ENCODE assay signal across 14 cellular contexts in the genomic region with DNA sequence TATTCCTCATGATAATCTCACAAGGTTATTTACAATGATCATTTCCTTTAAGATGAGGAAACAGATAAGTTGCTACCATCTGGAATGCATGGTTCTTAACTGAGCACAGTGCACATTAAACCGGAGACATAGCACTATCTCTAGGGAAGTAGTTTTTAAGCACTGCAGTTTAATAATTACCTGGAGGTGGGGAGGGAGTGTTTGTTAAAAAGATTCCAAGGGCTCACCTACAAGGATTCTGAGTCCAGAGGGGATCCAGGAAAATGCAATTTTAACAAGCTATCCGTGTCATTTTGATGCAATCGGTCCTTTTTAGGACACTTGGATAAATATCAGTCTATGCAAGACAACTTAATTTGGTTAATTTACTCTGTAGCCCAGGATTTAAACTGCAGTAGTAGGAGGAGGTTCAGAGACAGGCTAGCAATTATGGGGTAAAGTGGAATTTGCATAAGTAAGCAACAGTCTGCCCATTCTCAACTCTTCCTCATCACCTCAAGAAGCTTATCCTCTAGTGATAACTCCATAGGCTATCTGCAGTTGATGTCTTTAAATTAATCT. TPM values are rescaled to one million over a fixed set of nuclear protein-coding genes. Genes with fewer than 3 reads are reported as not detected.
DNase-seq lines count a peak whose midpoint lies in the region; ATAC-seq and FAIRE-seq lines count a peak whose summit lies in the region.
"Had no signal": no experiment of that assay in that cellular context is flagged by ENCODE, and none has a peak within 500 bp of the region (broad histone marks: within the 10 kb centered on the region; RNA-seq: fewer than 3 reads in every experiment).

No MANE protein-coding gene starts in this region.

- FAIRE-seq in small intestine (lab: Jason Lieb, UNC) = no peak

- H3K4me3 ChIP-seq in small intestine (ENCODE audit: low read depth in 1 of 2, low read length in 2 of 2) = no peak overlapping the region
- H3K4me3 ChIP-seq: SK-N-MC had no signal

- H3K36me3 ChIP-seq in small intestine (ENCODE audit: control insufficient read depth in 2 of 2, insufficient read depth in 2 of 2, low read length in 2 of 2) = no peaks in the 10 kb centered on the region

- peaks cover 0 to 4% of the 10 kb centered on the region in 2 donors for H3K4me1 ChIP-seq in small intestine (ENCODE audit: control insufficient read depth in 2 of 2, insufficient read depth in 1 of 2, low read depth in 1 of 2, low read length in 1 of 2)

- DNase-seq in NCI-H526 (lab: John Stamatoyannopoulos, UW) (peak; percentile 2 to 33), NCI-H526 treated with DMSO at 0.1 percent for 48 hours (lab: John Stamatoyannopoulos, UW) (no peak), NCI-H69 (lab: John Stamatoyannopoulos, UW) (peak; percentile 24), kidney tubule cell (ENCODE audit: low spot score) (peak; percentile 21), small intestine (peak; percentile 63), SIG-M5 (lab: John Stamatoyannopoulos, UW) (no peak)
- DNase-seq: 8988T, NCI-H1436, NCI-H2081, NCI-H524, PC-3 had no signal

- ATAC-seq in HG02938 (IDR thresholded peaks at IDR 0.05; ENCODE audit: unreplicated experiment) (no peak), HG03196 (IDR thresholded peaks at IDR 0.05; ENCODE audit: unreplicated experiment) (no peak)
- ATAC-seq: PC-3 had no signal

- H3K27ac ChIP-seq in small intestine (ENCODE audit: low read depth in 1 of 2, low read length in 1 of 2) = no peak overlapping the region
- H3K27ac ChIP-seq: SK-N-MC had no signal

- no peaks in the 10 kb centered on the region for H3K9me3 ChIP-seq in small intestine (ENCODE audit: control insufficient read depth, low read depth)

- 17 to 58% (median 37%) methylated on average over 3 of the region's 3 CpGs for WGBS in small intestine, 3 donors

- H3K27me3 ChIP-seq in small intestine (ENCODE audit: control insufficient read depth in 2 of 2, insufficient read depth in 2 of 2, low read length in 2 of 2) = no peaks in the 10 kb centered on the region

RNA-seq across cellular contexts. Expression of a gene that starts 2.8 kb away (rescaled TPM):
- polyA plus RNA-seq in small intestine = 10 to 100 TPM; 26.6 to 61.7 (median 61.3) TPM

Comparison
In these comparisons a context has a peak if more than half of its experiments do, and no peak if none do; other contexts are left out.
1. DNase-seq: peak in NCI-H526 (2 of 2), NCI-H69 (single experiment), kidney tubule cell (single experiment) and small intestine (single experiment); none in NCI-H526 treated with DMSO at 0.1 percent for 48 hours (single experiment) and SIG-M5 (single experiment).